10 cellular contexts compared by ENCODE assay signal in the genomic region with DNA sequence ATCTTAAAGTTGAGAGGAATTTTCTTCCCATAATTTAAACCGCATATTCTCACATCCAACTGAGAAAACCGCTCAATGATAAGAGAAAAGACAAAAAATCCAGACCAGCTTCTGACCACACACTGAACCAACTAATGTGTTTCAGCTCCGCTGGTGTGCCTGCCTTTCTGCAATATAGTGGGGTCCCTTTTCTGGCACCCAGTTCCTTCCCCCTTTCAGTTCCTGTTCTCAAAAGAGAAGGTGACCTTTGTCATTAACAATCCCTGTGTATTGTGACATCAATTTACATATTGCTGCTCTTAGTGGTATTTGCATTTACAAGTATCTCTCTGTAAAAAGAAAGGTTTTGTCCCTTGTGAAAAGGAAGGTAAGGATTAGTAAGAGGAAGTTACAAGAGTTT.
A peak's percentile ranks its signal among the peaks of the same experiment; 100 is the strongest.
DNase-seq lines count a peak whose midpoint lies in the region; ATAC-seq and TF ChIP-seq lines count a peak whose summit lies in the region.
"Had no signal": no experiment of that assay in that cellular context is flagged by ENCODE, and none has a peak within 500 bp of the region (broad histone marks: within the 10 kb centered on the region; RNA-seq: fewer than 3 reads in every experiment).

No MANE protein-coding gene starts in this region.

- H3K4me1 Mint-ChIP-seq in activated T-cell treated with anti-CD3 and anti-CD28 coated beads, Interleukin-2, amount 50 U/mL, for 24 hours (ENCODE audit: low read depth), result no peaks in the 10 kb centered on the region

- no peaks in the 10 kb centered on the region for H3K9me3 Mint-ChIP-seq in activated T-cell treated with anti-CD3 and anti-CD28 coated beads, Interleukin-2, amount 50 U/mL, for 24 hours

- H3K36me3 Mint-ChIP-seq in activated T-cell treated with anti-CD3 and anti-CD28 coated beads, Interleukin-2, amount 50 U/mL, for 24 hours (ENCODE audit: low read depth), result no peaks in the 10 kb centered on the region

- peak; percentile 90 for ATAC-seq in GM21360 (IDR thresholded peaks at IDR 0.05; ENCODE audit: unreplicated experiment)
- peak; percentile 96 for ATAC-seq in HG03139 (IDR thresholded peaks at IDR 0.05; ENCODE audit: unreplicated experiment)

- in situ Hi-C loops in GM13976 (cut with MboI; ENCODE audit: low sequenced_read_pairs, unreplicated experiment), result no loop called here

- peak; percentile 23 for DNase-seq in GM13976 (ENCODE audit: low spot score)
- DNase-seq in SKM-1 (lab: John Stamatoyannopoulos, UW; ENCODE audit: unreplicated experiment), result peak; percentile 85
- no peak for DNase-seq in GM19240 (ENCODE audit: insufficient read length, low spot score)
- no peak for DNase-seq in central memory CD4-positive, alpha-beta T cell
- no peak for DNase-seq in activated T-cell treated with anti-CD3 and anti-CD28 coated beads, Interleukin-2, amount 50 U/mL, for 24 hours
- no peak for DNase-seq in NCI-H2196 (lab: John Stamatoyannopoulos, UW; ENCODE audit: unreplicated experiment)
- DNase-seq: NCI-H345; stimulated activated CD4-positive, alpha-beta T cell treated with anti-CD3 and anti-CD28 coated beads, Interleukin-12 subunit alpha, Interleukin-12 subunit beta, amount 100 ng/mL, for 4 hours had no signal

- H3K27me3 Mint-ChIP-seq in activated T-cell treated with anti-CD3 and anti-CD28 coated beads, Interleukin-2, amount 50 U/mL, for 24 hours, result no peaks in the 10 kb centered on the region

- no peak for TF ChIP-seq CTCF in GM13976 (IDR thresholded peaks at IDR 0.05; ENCODE audit: borderline replicate concordance, control extremely low read depth, extremely low read depth, insufficient read depth, missing control alignments)

- H3K27ac Mint-ChIP-seq in activated T-cell treated with anti-CD3 and anti-CD28 coated beads, Interleukin-2, amount 50 U/mL, for 24 hours, result no peak overlapping the region

- no peak overlapping the region for H3K4me3 Mint-ChIP-seq in activated T-cell treated with anti-CD3 and anti-CD28 coated beads, Interleukin-2, amount 50 U/mL, for 24 hours

Comparison
In these comparisons a context has a peak if more than half of its experiments do, and no peak if none do; other contexts are left out.
1. DNase-seq: peak in GM13976 (single experiment) and SKM-1 (single experiment); none in GM19240 (single experiment), central memory CD4-positive, alpha-beta T cell (single experiment), activated T-cell treated with anti-CD3 and anti-CD28 coated beads, Interleukin-2, amount 50 U/mL, for 24 hours (single experiment) and NCI-H2196 (single experiment).